ENCODE assay signal across 11 cellular contexts in the genomic region with DNA sequence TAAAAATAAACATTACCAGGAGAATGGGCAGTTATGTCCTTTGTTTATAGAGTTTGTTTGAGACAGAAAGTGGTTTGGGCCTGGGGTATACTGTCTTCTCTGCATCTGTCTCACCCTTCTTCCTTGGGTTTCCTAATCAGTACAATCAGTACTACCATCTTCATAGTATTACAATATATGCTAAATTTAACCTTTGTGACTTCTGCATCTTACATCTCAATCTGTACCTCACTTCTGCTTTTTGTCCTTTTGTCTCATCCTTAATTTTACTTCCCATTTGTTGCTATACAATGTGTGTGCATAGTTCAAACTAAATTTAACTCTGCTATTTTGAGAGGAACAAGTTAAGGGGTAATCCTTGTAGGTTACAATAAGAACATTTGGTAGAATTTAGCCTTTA. TPM values are rescaled to one million over a fixed set of nuclear protein-coding genes. Genes with fewer than 3 reads are reported as not detected.
DNase-seq lines count a peak whose midpoint lies in the region; ATAC-seq, FAIRE-seq and TF ChIP-seq lines count a peak whose summit lies in the region.
"Had no signal": no experiment of that assay in that cellular context is flagged by ENCODE, and none has a peak within 500 bp of the region (broad histone marks: within the 10 kb centered on the region; RNA-seq: fewer than 3 reads in every experiment).

No MANE protein-coding gene starts in this region.

- no peak overlapping the region for H3K27ac ChIP-seq in K562 (ENCODE audit: extremely low read depth, low read depth, low read length)
- H3K27ac ChIP-seq in adrenal gland: peak overlapping the region in 1 of 5 donors; percentile 1
- no peak overlapping the region for H3K27ac ChIP-seq in CD4-positive, alpha-beta T cell (ENCODE audit: low read depth, low read length)
- H3K27ac ChIP-seq: foreskin keratinocyte had no signal

- peak; percentile 46 for FAIRE-seq in GM12892 (lab: Jason Lieb, UNC)
- FAIRE-seq in K562 (lab: Jason Lieb, UNC): no peak

- intact Hi-C loops in K562 (cut with micrococcal nuclease) (no loop called here), adrenal gland (cut with DNase I) (no loop called here)
- intact Hi-C loops in CD4-positive, alpha-beta T cell (cut with DNase I, micrococcal nuclease): no loop called here

- H3K4me1 ChIP-seq in K562 (replicated peaks in 1 of 2; ENCODE audit: control insufficient read depth in 2 of 2, insufficient read depth in 2 of 2, low read length in 2 of 2) (no peaks in the 10 kb centered on the region), adrenal gland (replicated peaks in 1 of 2) (peaks cover 0 to 6% of the 10 kb centered on the region in 2 donors)
- H3K4me1 ChIP-seq: foreskin keratinocyte had no signal

- CTCF ChIA-PET in K562 (lab: Yijun Ruan, JAX; ENCODE audit: low intra/inter-chr PET ratio): no interaction called here
- CTCF ChIA-PET in CD4-positive, alpha-beta T cell (lab: Charles Lee): no interaction called here

- peaks cover 40% of the 10 kb centered on the region for H3K4me1 Mint-ChIP-seq in CD4-positive, alpha-beta T cell (ENCODE audit: low read depth)

- no peaks in the 10 kb centered on the region for H3K27me3 ChIP-seq in K562 (ENCODE audit: control insufficient read depth in 2 of 2, insufficient read depth in 2 of 2, low read length in 2 of 2)
- no peaks in the 10 kb centered on the region for H3K27me3 ChIP-seq in adrenal gland
- H3K27me3 ChIP-seq in CD4-positive, alpha-beta T cell (ENCODE audit: control insufficient read depth, insufficient read depth, low read length): no peaks in the 10 kb centered on the region
- H3K27me3 ChIP-seq: foreskin keratinocyte had no signal

- no peaks in the 10 kb centered on the region for H3K9me1 ChIP-seq in K562 (ENCODE audit: control insufficient read depth, insufficient read depth, low read length)

- in situ Hi-C loops in K562 (cut with MboI): loop anchor here (5.0 kb wide), 1 partner anchor 34 kb away; no protein-coding TSS in a partner anchor

- H3K36me3 ChIP-seq in K562 (ENCODE audit: control insufficient read depth, insufficient read depth, low read length) (peaks cover 92% of the 10 kb centered on the region), adrenal gland (replicated peaks in 1 of 2) (peaks cover 0 to 51% of the 10 kb centered on the region in 2 donors)

- no peak for TF ChIP-seq CTCF in K562 (IDR thresholded peaks at IDR 0.05 in 2 of 3, conservative IDR thresholded peaks at IDR 0.05 in 1 of 3; ENCODE audit: insufficient read depth in 2 of 3, low read depth in 1 of 3, low read length in 3 of 3)
- no peak for TF ChIP-seq CTCF in adrenal gland (IDR thresholded peaks at IDR 0.05)
- no peak for TF ChIP-seq CTCF in CD4-positive, alpha-beta T cell (IDR thresholded peaks at IDR 0.05)

- no peaks in the 10 kb centered on the region for H3K9me3 ChIP-seq in K562 (replicated peaks; ENCODE audit: control insufficient read depth, insufficient read depth, low read depth, low read length)
- H3K9me3 ChIP-seq in adrenal gland (replicated peaks in 1 of 3): no peaks in the 10 kb centered on the region
- no peaks in the 10 kb centered on the region for H3K9me3 ChIP-seq in CD4-positive, alpha-beta T cell (ENCODE audit: control insufficient read depth, low read length)

- no peak overlapping the region for H3K4me3 ChIP-seq in K562
- H3K4me3 ChIP-seq in adrenal gland: no peak overlapping the region

- no peaks in the 10 kb centered on the region for H3K79me2 ChIP-seq in K562 (ENCODE audit: control insufficient read depth, insufficient read depth, low read length)

- no peaks in the 10 kb centered on the region for H4K20me1 ChIP-seq in K562 (replicated peaks; ENCODE audit: control insufficient read depth, insufficient read depth, low read length)

- peaks cover 95% of the 10 kb centered on the region for H3K36me3 Mint-ChIP-seq in CD4-positive, alpha-beta T cell (ENCODE audit: low read depth)

- TF ChIP-seq EP300 in K562 (IDR thresholded peaks at IDR 0.05; ENCODE audit: low read length): no peak

- no peak overlapping the region for H3K4me3 Mint-ChIP-seq in CD4-positive, alpha-beta T cell
- H3K4me3 Mint-ChIP-seq: natural killer cell had no signal

- no peak overlapping the region for H3K9ac ChIP-seq in K562 (ENCODE audit: insufficient read depth in 1 of 2, low read depth in 2 of 2, low read length in 2 of 2)

- H3K27ac Mint-ChIP-seq in CD4-positive, alpha-beta T cell: no peak overlapping the region

- ATAC-seq in GM21390 (IDR thresholded peaks at IDR 0.05; ENCODE audit: unreplicated experiment) (peak; percentile 83), HG03439 (IDR thresholded peaks at IDR 0.05; ENCODE audit: unreplicated experiment) (peak; percentile 58), K562 (no peak)
- no peak for ATAC-seq in CD4-positive, alpha-beta T cell (ENCODE audit: poor library complexity)
- ATAC-seq: foreskin keratinocyte had no signal

- no peaks in the 10 kb centered on the region for H3K9me3 Mint-ChIP-seq in CD4-positive, alpha-beta T cell
- H3K9me3 Mint-ChIP-seq: natural killer cell had no signal

- DNase-seq in GM12892 (ENCODE audit: insufficient read length) (no peak), K562 (ENCODE audit: extremely low read depth in 1 of 4, low spot score in 3 of 4) (no peak), RKO (ENCODE audit: low spot score) (no peak), adrenal gland (no peak), NCI-H1436 treated with DMSO at 0.1 percent for 48 hours (lab: John Stamatoyannopoulos, UW) (no peak)
- no peak for DNase-seq in CD4-positive, alpha-beta T cell
- DNase-seq: foreskin keratinocyte, natural killer cell, NCI-H2029 treated with DMSO at 0.1 percent for 48 hours had no signal

- TF ChIP-seq POLR2A in GM12892 (IDR thresholded peaks at IDR 0.05; ENCODE audit: low read depth, low read length): no peak
- TF ChIP-seq POLR2A in K562 (conservative IDR thresholded peaks at IDR 0.05): no peak
- TF ChIP-seq POLR2A in adrenal gland (IDR thresholded peaks at IDR 0.05): no peak

- no TSS peak for BruUV-seq in K562 (replicated peaks; lab: Mats Ljungman, UMichigan)

- H2AFZ ChIP-seq in K562 (ENCODE audit: low read depth, low read length): no peak overlapping the region

- no peak for TF ChIP-seq RAD21 in K562 (CRISPR knock-in tag; conservative IDR thresholded peaks at IDR 0.05 in 1 of 2, IDR thresholded peaks at IDR 0.05 in 1 of 2)

- no peaks in the 10 kb centered on the region for H3K27me3 Mint-ChIP-seq in CD4-positive, alpha-beta T cell

- H3K4me2 ChIP-seq in K562 (ENCODE audit: insufficient read depth, low read length): no peak overlapping the region

- POLR2A ChIA-PET in K562 (lab: Yijun Ruan, JAX): no interaction called here
- POLR2A ChIA-PET in CD4-positive, alpha-beta T cell (lab: Charles Lee): interaction anchor here (0.6 kb wide), 1 partner anchor 8 kb away, joined by 4 read pairs; no protein-coding TSS in a partner anchor

TF ChIP-seq in K562, 482 proteins besides CTCF, POLR2A, EP300 and RAD21:
- TF ChIP-seq MTA3 (IDR thresholded peaks at IDR 0.05; ENCODE audit: borderline replicate concordance) (no peak), SPI1 (IDR thresholded peaks at IDR 0.05; ENCODE audit: borderline replicate concordance, low read depth, low read length) (peak; percentile 56; the same call in 1 of the 2 replicates)

RNA-seq across cellular contexts. Expression of a gene that starts 19.6 kb away (rescaled TPM):
- 19.3 TPM for polyA plus RNA-seq in GM12892 (2012; ENCODE audit: missing spikeins)
- 93.0 and 228 TPM in 2 replicates for total RNA-seq in K562 (2011; cell fraction: chromatin; rRNA removed; ENCODE audit: low replicate concordance)
- 27.8 and 36.8 TPM in 2 replicates for total RNA-seq in K562 (2011; cell fraction: nucleolus; rRNA removed)
- total RNA-seq in K562 (2011; cell fraction: nucleoplasm; rRNA removed): 72.7 and 134 TPM in 2 replicates
- total RNA-seq in K562 (2014; rRNA removed) (23.6 and 24.2 TPM in 2 replicates), K562 (2014; rRNA removed; fragmentation: Illumina TruSeq; extraction: Trizol) (36.0 and 42.6 TPM in 2 replicates), K562 (2015; rRNA removed; fragmentation: Illumina TruSeq; extraction: Trizol) (35.1 and 39.4 TPM in 2 replicates), K562 (2021) (26.5 and 31.3 TPM in 2 replicates), adrenal gland (10 to 100 TPM; 32.2 to 88.2 (median 41.9) TPM)
- polyA plus RNA-seq in K562 (2011; rRNA removed) (25.2 and 37.2 TPM in 2 replicates), K562 (2014; fragmentation: Illumina TruSeq; extraction: Trizol) (28.3 and 32.4 TPM in 2 replicates), K562 (2014; fragmentation: Nextera tagmentation; extraction: Ambion mirVana) (10 to 100 TPM in 1 of 2 experiments, 1 to 10 TPM in 1; 7.4 to 21.6 TPM), K562 (2014; rRNA removed) (19.0 and 29.3 TPM in 2 replicates), adrenal gland (10 to 100 TPM; 12.3 to 48.6 (median 14.6) TPM)
- polyA plus RNA-seq in K562 (2011; cell fraction: cytosol; rRNA removed): 9.8 and 11.9 TPM in 2 replicates
- 46.6 and 50.6 TPM in 2 replicates for polyA plus RNA-seq in K562 (2011; cell fraction: nucleus; rRNA removed)
- 13.6 and 17.9 TPM in 2 replicates for polyA plus RNA-seq in K562 (2012)
- 84.8 and 116 TPM in 2 replicates for polyA minus RNA-seq in K562 (2011; rRNA and poly(A)+ RNA removed)
- polyA minus RNA-seq in K562 (2011; cell fraction: cytosol; rRNA and poly(A)+ RNA removed): 24.6 and 31.4 TPM in 2 replicates
- 88.1 and 152 TPM in 2 replicates for polyA minus RNA-seq in K562 (2011; cell fraction: nucleus; rRNA and poly(A)+ RNA removed)
- total RNA-seq in CD4-positive, alpha-beta T cell: 10 to 100 TPM; 45.7 to 47.3 TPM

Comparison
In these comparisons a context has a peak if more than half of its experiments do, and no peak if none do; other contexts are left out.
1. ATAC-seq: peak in GM21390 (single experiment) and HG03439 (single experiment); none in K562 (single experiment) and CD4-positive, alpha-beta T cell (single experiment).